Comparison of ENCODE assay signal across 9 cellular contexts in the genomic region with DNA sequence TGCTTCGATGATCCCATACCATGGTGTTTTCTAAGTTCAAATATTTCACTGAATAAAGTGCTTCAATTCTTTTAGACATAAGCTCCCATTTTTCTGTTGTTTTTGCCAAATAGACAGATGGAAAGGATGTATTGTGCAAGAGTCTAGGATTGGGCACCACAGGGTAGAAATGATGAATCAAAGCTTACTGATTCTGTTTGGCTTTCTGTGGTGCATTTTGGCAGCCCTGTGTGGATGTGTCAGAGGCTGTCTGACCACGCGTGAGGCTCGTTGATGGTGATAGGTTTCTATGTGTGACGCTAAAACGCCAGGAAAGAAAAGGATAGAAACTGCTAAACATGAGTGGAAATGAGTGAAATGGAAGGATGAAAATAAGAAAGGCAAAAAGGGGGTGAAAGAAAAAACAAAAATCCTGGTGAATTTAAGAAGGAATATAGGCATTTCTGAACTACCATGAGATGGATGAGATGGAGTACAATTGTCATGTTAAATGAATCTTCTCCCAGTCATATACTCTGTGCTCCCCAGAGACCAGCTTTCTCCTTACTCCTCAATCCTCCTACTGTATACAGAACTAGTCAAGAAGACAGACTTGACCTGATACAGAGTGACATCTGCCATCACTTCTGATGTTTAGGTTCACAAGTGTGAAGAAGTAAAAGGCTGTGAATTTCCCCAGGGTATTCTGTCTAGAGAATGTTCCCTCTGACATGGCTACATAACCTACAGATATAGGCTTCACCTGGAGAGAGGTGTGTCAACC. TPM values are rescaled to one million over a fixed set of nuclear protein-coding genes. Genes with fewer than 3 reads are reported as not detected.
A peak's percentile ranks its signal among the peaks of the same experiment; 100 is the strongest.
DNase-seq lines count a peak whose midpoint lies in the region; ATAC-seq and TF ChIP-seq lines count a peak whose summit lies in the region.
"Had no signal": no experiment of that assay in that cellular context is flagged by ENCODE, and none has a peak within 500 bp of the region (broad histone marks: within the 10 kb centered on the region; RNA-seq: fewer than 3 reads in every experiment).

No MANE protein-coding gene starts in this region.

- intact Hi-C loops in posterior vena cava (cut with DNase I), result no loop called here
- intact Hi-C loops in colonic mucosa (cut with DNase I), result no loop called here

- H3K27me3 Mint-ChIP-seq in central memory CD8-positive, alpha-beta T cell, result no peaks in the 10 kb centered on the region
- peaks cover 6% of the 10 kb centered on the region for H3K27me3 Mint-ChIP-seq in endothelial cell (ENCODE audit: unreplicated experiment)

- in situ Hi-C loops in G401 (cut with HindIII; ENCODE audit: low sequenced_read_pairs), result no loop called here

- peak; percentile 97 for DNase-seq in G401 (ENCODE audit: low spot score)
- no peak for DNase-seq in central memory CD8-positive, alpha-beta T cell (ENCODE audit: low spot score in 2 of 2)
- DNase-seq in posterior vena cava (ENCODE audit: low spot score), result peak; percentile 82
- DNase-seq in colonic mucosa, result no peak
- no peak for DNase-seq in endothelial cell (ENCODE audit: low spot score)
- no peak for DNase-seq in DMS53 treated with DMSO at 0.1 percent for 48 hours (lab: John Stamatoyannopoulos, UW; ENCODE audit: unreplicated experiment)

- no peaks in the 10 kb centered on the region for H3K9me3 Mint-ChIP-seq in central memory CD8-positive, alpha-beta T cell
- H3K9me3 Mint-ChIP-seq in endothelial cell (ENCODE audit: unreplicated experiment), result no peaks in the 10 kb centered on the region
- H3K9me3 Mint-ChIP-seq: neural crest cell had no signal

- H3K9ac ChIP-seq in colonic mucosa (ENCODE audit: low read depth in 2 of 2, low read length in 2 of 2), result no peak overlapping the region

- H3K9me3 ChIP-seq in colonic mucosa, result no peaks in the 10 kb centered on the region

- no peak overlapping the region for H3K27ac ChIP-seq in colonic mucosa

- no peaks in the 10 kb centered on the region for H3K36me3 ChIP-seq in colonic mucosa

- peak overlapping the region; percentile 23 for H3K27ac Mint-ChIP-seq in central memory CD8-positive, alpha-beta T cell (ENCODE audit: low read depth)
- H3K27ac Mint-ChIP-seq in endothelial cell (ENCODE audit: unreplicated experiment), result no peak overlapping the region

- H3K4me3 Mint-ChIP-seq in central memory CD8-positive, alpha-beta T cell, result no peak overlapping the region
- H3K4me3 Mint-ChIP-seq in endothelial cell (ENCODE audit: unreplicated experiment), result no peak overlapping the region
- H3K4me3 Mint-ChIP-seq: neural crest cell had no signal

- no peaks in the 10 kb centered on the region for H3K4me1 ChIP-seq in colonic mucosa

- H3K4me3 ChIP-seq in colonic mucosa, result no peak overlapping the region

- TF ChIP-seq CTCF in colonic mucosa (IDR thresholded peaks at IDR 0.05) (no peak), endothelial cell (IDR thresholded peaks at IDR 0.05; ENCODE audit: unreplicated experiment) (no peak)

- peak; percentile 50 for ATAC-seq in HG03558 (IDR thresholded peaks at IDR 0.05; ENCODE audit: extremely low read depth, unreplicated experiment)
- ATAC-seq in central memory CD8-positive, alpha-beta T cell (replicated peaks; ENCODE audit: extremely low read depth, poor library complexity, severe bottlenecking), result peak; percentile 10
- no peak for ATAC-seq in GM19328 (IDR thresholded peaks at IDR 0.05; ENCODE audit: unreplicated experiment)

- H3K4me1 Mint-ChIP-seq in central memory CD8-positive, alpha-beta T cell, result peaks cover 50% of the 10 kb centered on the region
- H3K4me1 Mint-ChIP-seq in endothelial cell (ENCODE audit: unreplicated experiment), result no peaks in the 10 kb centered on the region

- H3K27me3 ChIP-seq in colonic mucosa, result no peaks in the 10 kb centered on the region

- H3K36me3 Mint-ChIP-seq in central memory CD8-positive, alpha-beta T cell (ENCODE audit: insufficient read depth), result peaks cover 2% of the 10 kb centered on the region
- H3K36me3 Mint-ChIP-seq in endothelial cell (ENCODE audit: low read depth, unreplicated experiment), result no peaks in the 10 kb centered on the region

RNA-seq across cellular contexts. Expression of a gene that starts 54.4 kb away (rescaled TPM):
- 0.68 TPM in 1 of 2 replicates, not detected in the other for total RNA-seq in G401 (2014; rRNA removed; shearing (Covaris generic))
- total RNA-seq in posterior vena cava (10 to 100 TPM; 93.8 to 94.1 TPM), colonic mucosa (100 to 1,000 TPM in 1 of 2 donors, 10 to 100 TPM in 1; 81.8 to 103 TPM), endothelial cell (ENCODE audit: unreplicated experiment) (61.8 TPM)

Comparison
In these comparisons a context has a peak if more than half of its experiments do, and no peak if none do; other contexts are left out.
1. DNase-seq: peak in G401 (single experiment) and posterior vena cava (single experiment); none in central memory CD8-positive, alpha-beta T cell (0 of 2), colonic mucosa (single experiment), endothelial cell (single experiment) and DMS53 treated with DMSO at 0.1 percent for 48 hours (single experiment).
2. RNA of a gene that starts 54.4 kb away (total RNA-seq): 81.8 to 103 TPM in colonic mucosa, 93.8 to 94.1 TPM in posterior vena cava and 61.8 TPM in endothelial cell (single experiment); 0.68 TPM in G401; every median in the first group is over 10 times any median in the second.